18 cellular contexts compared by ENCODE assay signal in the genomic region with DNA sequence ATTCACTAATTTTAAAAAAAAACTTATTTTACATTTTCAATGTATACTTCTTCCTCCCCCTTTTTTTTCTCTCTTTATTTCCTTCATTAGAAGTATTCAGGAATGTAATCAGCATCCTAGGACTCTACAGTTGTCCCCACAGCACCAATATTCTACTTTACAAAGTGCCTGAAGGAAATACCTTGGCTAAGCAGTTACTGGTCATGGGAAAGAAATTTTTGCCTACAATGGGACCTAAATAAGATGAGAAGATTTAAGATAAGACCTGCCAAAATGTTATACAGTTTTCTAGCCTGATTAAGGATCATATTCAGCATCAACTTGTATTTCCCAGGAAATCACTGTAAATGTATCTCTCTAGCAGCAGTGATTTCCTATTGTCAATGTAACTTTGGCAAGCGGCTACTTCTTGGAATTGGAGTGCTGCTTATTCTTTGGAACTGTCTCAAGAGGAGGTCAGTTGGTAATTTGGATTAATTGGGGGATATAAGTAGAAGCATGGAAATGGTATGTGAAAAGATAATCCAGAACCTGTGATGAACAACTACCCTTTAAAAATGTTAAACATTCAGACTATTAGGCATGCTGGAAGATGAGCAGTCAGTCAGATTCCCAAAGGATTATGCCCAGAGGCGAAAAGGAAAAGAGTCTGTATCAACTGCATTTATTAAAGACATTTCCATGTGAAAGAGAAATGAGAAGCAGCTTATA.
DNase-seq lines count a peak whose midpoint lies in the region; ATAC-seq and TF ChIP-seq lines count a peak whose summit lies in the region.
"Had no signal": no experiment of that assay in that cellular context is flagged by ENCODE, and none has a peak within 500 bp of the region (broad histone marks: within the 10 kb centered on the region; RNA-seq: fewer than 3 reads in every experiment).

No MANE protein-coding gene starts in this region.

- peak overlapping the region in 10 of 12 donors; percentile 38 to 87 (median 64) for H3K27ac ChIP-seq in heart left ventricle
- peak overlapping the region; percentile 24 to 60 for H3K27ac ChIP-seq in coronary artery
- H3K27ac ChIP-seq: epithelial cell of prostate, RWPE1, upper lobe of right lung had no signal

- H3K4me3 ChIP-seq in heart left ventricle, result no peak overlapping the region
- no peak overlapping the region for H3K4me3 ChIP-seq in coronary artery
- H3K4me3 ChIP-seq: upper lobe of right lung had no signal

- no peaks in the 10 kb centered on the region for H3K9me3 Mint-ChIP-seq in nephron
- no peaks in the 10 kb centered on the region for H3K9me3 Mint-ChIP-seq in type B pancreatic cell
- H3K9me3 Mint-ChIP-seq: activated T-helper 2 cell treated with anti-CD3 and anti-CD28 coated beads, Interferon-gamma antibody, Interleukin-2, Interleukin-4, amounts not matched to agents 10 μg/mL and 5 μg/mL and 100 μg/mL, durations not matched to agents 14 hours and 24 hours and 36 hours had no signal

- peaks cover 3% of the 10 kb centered on the region for H3K27me3 Mint-ChIP-seq in nephron (ENCODE audit: low read depth)
- no peaks in the 10 kb centered on the region for H3K27me3 Mint-ChIP-seq in type B pancreatic cell

- H3K4me1 ChIP-seq in heart left ventricle, result peaks cover 4 to 85% (median 52%) of the 10 kb centered on the region in 12 donors

- H3K27ac Mint-ChIP-seq in nephron (peak overlapping the region; percentile 8 to 83 (median 66)), type B pancreatic cell (peak overlapping the region; percentile 17)
- H3K27ac Mint-ChIP-seq: activated T-helper 2 cell treated with anti-CD3 and anti-CD28 coated beads, Interferon-gamma antibody, Interleukin-2, Interleukin-4, amounts not matched to agents 10 μg/mL and 5 μg/mL and 100 μg/mL, durations not matched to agents 14 hours and 24 hours and 36 hours had no signal

- no peaks in the 10 kb centered on the region for H3K27me3 ChIP-seq in heart left ventricle
- H3K27me3 ChIP-seq: upper lobe of right lung had no signal

- WGBS in heart left ventricle, 4 donors, result 47 to 64% (median 52%) methylated on average over 2 of the region's 2 CpGs

- intact Hi-C loops in heart left ventricle (cut with DNase I) (loop anchor here (2.0 to 10.0 kb wide), 8 partner anchors 64 to 512 kb away; partner anchors contain the start of genes SYNPO2 (in 5 of the 10) and SEC24D (in 1 of the 10)), left cardiac atrium (cut with DNase I) (loop anchor here (2.0 to 10.0 kb wide), 4 partner anchors 112 to 199 kb away; partner anchors contain the start of gene SYNPO2 (in 2 of the 2))

- ATAC-seq in heart left ventricle (peak in 1 of 4 donors; percentile 12), left cardiac atrium (no peak), GM18519 (IDR thresholded peaks at IDR 0.05; ENCODE audit: low FRiP score, unreplicated experiment) (no peak)
- ATAC-seq: upper lobe of right lung had no signal

- H3K4me3 Mint-ChIP-seq in nephron (peak overlapping the region in 2 of 3 experiments; percentile 3 to 5), type B pancreatic cell (no peak overlapping the region)
- H3K4me3 Mint-ChIP-seq: CD14-positive monocyte had no signal

- TF ChIP-seq CTCF in heart left ventricle (IDR thresholded peaks at IDR 0.05) (no peak), coronary artery (IDR thresholded peaks at IDR 0.05) (no peak), nephron (IDR thresholded peaks at IDR 0.05; ENCODE audit: unreplicated experiment in 3 of 3) (no peak), type B pancreatic cell (conservative IDR thresholded peaks at IDR 0.05) (no peak)

- H3K9me3 ChIP-seq in heart left ventricle, result peaks cover 0 to 11% (median 0%) of the 10 kb centered on the region in 12 donors
- H3K9me3 ChIP-seq: upper lobe of right lung had no signal

- H3K36me3 Mint-ChIP-seq in nephron (ENCODE audit: low read depth) (peaks cover under 1% of the 10 kb centered on the region), type B pancreatic cell (peaks cover 3% of the 10 kb centered on the region)

- peaks cover 77% of the 10 kb centered on the region for H3K4me1 Mint-ChIP-seq in nephron
- H3K4me1 Mint-ChIP-seq in type B pancreatic cell (ENCODE audit: unreplicated experiment), result peaks cover 58% of the 10 kb centered on the region
- H3K4me1 Mint-ChIP-seq: CD14-positive monocyte had no signal

- H3K36me3 ChIP-seq in heart left ventricle, result peaks cover 0 to 23% (median 0%) of the 10 kb centered on the region in 9 donors

- TF ChIP-seq POLR2A in heart left ventricle (IDR thresholded peaks at IDR 0.05), result no peak

- DNase-seq in heart left ventricle (no peak), left cardiac atrium (no peak), coronary artery (ENCODE audit: low spot score) (no peak), type B pancreatic cell (ENCODE audit: extremely low spot score, unreplicated experiment) (no peak), amniotic stem cell (lab: John Stamatoyannopoulos, UW) (no peak), HCEC 1CT (no peak)
- DNase-seq: DMS79 treated with DMSO at 0.1 percent for 48 hours; Kasumi-1; mammary epithelial cell; NK-92 treated with Interleukin-12 subunit alpha and Interleukin-12 subunit beta, amount 100 ng/mL, for 24 hours; stimulated activated CD4-positive, alpha-beta T cell treated with anti-CD3 and anti-CD28 coated beads, Interleukin-4, amount 100 ng/mL, for 4 hours; upper lobe of right lung had no signal
